In the genomic region with DNA sequence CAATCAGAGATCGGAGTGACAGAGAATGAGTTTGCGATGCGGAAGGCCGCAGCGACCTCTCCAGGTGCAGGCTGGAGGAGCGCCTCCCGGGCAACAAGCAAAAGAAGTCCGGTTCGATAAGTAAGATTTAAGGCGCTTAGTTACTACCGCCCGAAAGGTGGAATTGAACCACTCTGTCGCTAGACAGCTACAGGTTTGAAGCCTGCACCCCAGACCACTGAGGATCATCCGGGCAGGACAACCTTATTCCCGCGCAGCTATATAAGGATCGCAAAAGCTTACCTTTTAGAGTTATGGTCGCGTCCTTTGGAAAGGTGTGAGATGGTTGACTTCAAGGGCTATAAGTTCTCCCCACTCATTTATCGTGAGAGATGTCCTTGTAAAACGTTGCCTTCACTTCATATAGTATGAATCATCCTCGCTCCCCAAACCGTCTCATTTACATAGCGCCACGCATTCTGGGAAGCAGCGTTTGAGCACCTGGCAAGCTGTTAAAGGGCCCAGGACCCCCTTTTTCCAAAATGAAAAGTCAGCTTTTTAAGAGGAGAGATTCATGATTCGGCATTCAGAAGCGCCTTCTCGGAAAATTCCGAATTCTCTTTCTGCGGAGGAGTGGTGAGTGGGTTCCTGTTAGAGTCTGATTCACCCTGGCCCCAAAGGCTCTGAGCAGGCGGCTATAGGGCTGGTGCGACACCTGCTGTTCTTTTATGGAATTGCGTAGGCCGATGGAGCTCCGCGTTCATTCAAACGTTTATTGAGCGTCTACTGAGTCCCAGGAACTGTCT, we compare ENCODE assay signal across 8 cellular contexts. TPM values are rescaled to one million over a fixed set of nuclear protein-coding genes. Genes with fewer than 3 reads are reported as not detected.
DNase-seq lines count a peak whose midpoint lies in the region; ATAC-seq and TF ChIP-seq lines count a peak whose summit lies in the region.

No MANE protein-coding gene starts in this region.

- H3K36me3 ChIP-seq in BLaER1 treated with 17β-estradiol and CSF1 and Interleukin-3, amounts not matched to agents 10 nM and 100 nM = no peaks in the 10 kb centered on the region
- H3K36me3 ChIP-seq in right lobe of liver = no peaks in the 10 kb centered on the region

- H3K27me3 Mint-ChIP-seq in activated CD4-positive, alpha-beta T cell treated with anti-CD3 and anti-CD28 coated beads, Interleukin-2, amount 10 ng/mL, durations not matched to agents 24 days and 14 days = peaks cover 32% of the 10 kb centered on the region

- intact Hi-C loops in activated CD4-positive, alpha-beta T cell treated with anti-CD3 and anti-CD28 coated beads, Interleukin-2, amount 10 ng/mL, durations not matched to agents 24 days and 14 days (cut with micrococcal nuclease) = loop anchor here (1.0 to 2.0 kb wide), 7 partner anchors 9 to 165 kb away; a partner anchor contains a TSS
- intact Hi-C loops in right lobe of liver (cut with DNase I) = loop anchor here in 1 of 2 donors (5.0 kb wide), 1 partner anchor 36 kb away; no protein-coding TSS in a partner anchor

- peak; percentile 96 to 98 (median 97) for TF ChIP-seq CTCF in right lobe of liver (IDR thresholded peaks at IDR 0.05)

- H3K9me3 ChIP-seq in BLaER1 treated with 17β-estradiol and CSF1 and Interleukin-3, amounts not matched to agents 10 nM and 100 nM (replicated peaks in 1 of 11) = no peaks in the 10 kb centered on the region
- no peaks in the 10 kb centered on the region for H3K9me3 ChIP-seq in right lobe of liver

- peaks cover 6% of the 10 kb centered on the region for H3K36me3 Mint-ChIP-seq in activated CD4-positive, alpha-beta T cell treated with anti-CD3 and anti-CD28 coated beads, Interleukin-2, amount 10 ng/mL, durations not matched to agents 24 days and 14 days (ENCODE audit: low read depth)

- no peaks in the 10 kb centered on the region for H3K9me3 Mint-ChIP-seq in activated CD4-positive, alpha-beta T cell treated with anti-CD3 and anti-CD28 coated beads, Interleukin-2, amount 10 ng/mL, durations not matched to agents 24 days and 14 days

- peak; percentile 59 for TF ChIP-seq POLR2A in right lobe of liver (IDR thresholded peaks at IDR 0.05)

- peaks cover 29% of the 10 kb centered on the region for H3K4me1 Mint-ChIP-seq in activated CD4-positive, alpha-beta T cell treated with anti-CD3 and anti-CD28 coated beads, Interleukin-2, amount 10 ng/mL, durations not matched to agents 24 days and 14 days

- peak overlapping the region; percentile 68 for H3K4me3 Mint-ChIP-seq in activated CD4-positive, alpha-beta T cell treated with anti-CD3 and anti-CD28 coated beads, Interleukin-2, amount 10 ng/mL, durations not matched to agents 24 days and 14 days

- ATAC-seq in HG03442 (IDR thresholded peaks at IDR 0.05; ENCODE audit: unreplicated experiment) = peak; percentile 74
- peak; percentile 93 to 97 (median 96) for ATAC-seq in right lobe of liver

- H3K27ac ChIP-seq in BLaER1 treated with 17β-estradiol and CSF1 and Interleukin-3, amounts not matched to agents 10 nM and 100 nM = peak overlapping the region; percentile 84 to 97 (median 92)
- peak overlapping the region; percentile 87 to 93 (median 93) for H3K27ac ChIP-seq in right lobe of liver

- DNase-seq in GM19238 (ENCODE audit: insufficient read length, low spot score) (peak; percentile 74), NCI-H524 (lab: John Stamatoyannopoulos, UW) (peak; percentile 76 to 93), dermis blood vessel endothelial cell (peak; percentile 95), right lobe of liver (peak; percentile 77 to 88 (median 87))
- peak; percentile 97 for DNase-seq in activated CD4-positive, alpha-beta T cell treated with anti-CD3 and anti-CD28 coated beads, Interleukin-2, amount 10 ng/mL, durations not matched to agents 24 days and 14 days
- peak; percentile 85 to 92 for DNase-seq in stimulated activated CD4-positive, alpha-beta T cell treated with anti-CD3 and anti-CD28 coated beads, Interleukin-4, amount 100 ng/mL, for 4 hours

- H4K20me1 ChIP-seq in BLaER1 treated with 17β-estradiol and CSF1 and Interleukin-3, amounts not matched to agents 10 nM and 100 nM = 0 out of 22 replicates have a peak, but pooled peaks cover 0 to 5% (median 0%) of the 10 kb centered on the region in 11 experiments

- peak overlapping the region; percentile 79 to 95 (median 89) for H3K9ac ChIP-seq in BLaER1 treated with 17β-estradiol and CSF1 and Interleukin-3, amounts not matched to agents 10 nM and 100 nM

- peak overlapping the region; percentile 91 for H3K27ac Mint-ChIP-seq in activated CD4-positive, alpha-beta T cell treated with anti-CD3 and anti-CD28 coated beads, Interleukin-2, amount 10 ng/mL, durations not matched to agents 24 days and 14 days

- H3K4me2 ChIP-seq in BLaER1 treated with 17β-estradiol and CSF1 and Interleukin-3, amounts not matched to agents 10 nM and 100 nM = peak overlapping the region; percentile 63 to 86 (median 81)

- peak overlapping the region; percentile 52 to 70 (median 61) for H3K4me3 ChIP-seq in BLaER1 treated with 17β-estradiol and CSF1 and Interleukin-3, amounts not matched to agents 10 nM and 100 nM
- peak overlapping the region; percentile 36 to 52 (median 40) for H3K4me3 ChIP-seq in right lobe of liver

- H3K27me3 ChIP-seq in BLaER1 treated with 17β-estradiol and CSF1 and Interleukin-3, amounts not matched to agents 10 nM and 100 nM = peaks cover 21 to 30% (median 29%) of the 10 kb centered on the region in 11 experiments
- H3K27me3 ChIP-seq in right lobe of liver = no peaks in the 10 kb centered on the region

- 0% methylated on average over 32 of the region's 39 CpGs for WGBS in right lobe of liver (ENCODE audit: insufficient coverage, low coverage, low lambda C conversion rate, missing lambda C conversion rate)

- H3K4me1 ChIP-seq in BLaER1 treated with 17β-estradiol and CSF1 and Interleukin-3, amounts not matched to agents 10 nM and 100 nM = peaks cover 6 to 33% (median 25%) of the 10 kb centered on the region in 10 experiments; a peak in 19 of 20 replicates
- peaks cover 0 to 8% (median 0%) of the 10 kb centered on the region in 4 donors for H3K4me1 ChIP-seq in right lobe of liver

RNA-seq across cellular contexts. Expression of a gene that starts 10.8 kb away (rescaled TPM):
- total RNA-seq in activated CD4-positive, alpha-beta T cell treated with anti-CD3 and anti-CD28 coated beads, Interleukin-2, amount 10 ng/mL, durations not matched to agents 24 days and 14 days = 11.3 TPM in 2 replicates
- 0.65 and 23.8 TPM in 2 replicates for total RNA-seq in dermis blood vessel endothelial cell
- total RNA-seq in right lobe of liver = 1 to 10 TPM in 1 of 6 experiments, under 1 TPM in 5; 0.19 to 1.2 (median 0.44) TPM

RNA-seq across cellular contexts. Expression of a gene that starts 18.2 kb away (rescaled TPM):
- 2.6 and 2.8 TPM in 2 replicates for total RNA-seq in activated CD4-positive, alpha-beta T cell treated with anti-CD3 and anti-CD28 coated beads, Interleukin-2, amount 10 ng/mL, durations not matched to agents 24 days and 14 days
- total RNA-seq in dermis blood vessel endothelial cell (9.0 and 10.2 TPM in 2 replicates), right lobe of liver (1 to 10 TPM; 1.5 to 7.2 (median 2.9) TPM)

RNA-seq across cellular contexts. Expression of a gene that starts 19.6 kb away (rescaled TPM):
- total RNA-seq in activated CD4-positive, alpha-beta T cell treated with anti-CD3 and anti-CD28 coated beads, Interleukin-2, amount 10 ng/mL, durations not matched to agents 24 days and 14 days = 1.3 and 1.9 TPM in 2 replicates
- 0.60 and 1.5 TPM in 2 replicates for total RNA-seq in dermis blood vessel endothelial cell
- 1 to 10 TPM in 2 of 6 experiments, under 1 TPM in 3, not detected in 1; 0.32 to 2.0 (median 0.51) TPM for total RNA-seq in right lobe of liver

RNA-seq across cellular contexts. Expression of a gene that starts 28.6 kb away (rescaled TPM):
- total RNA-seq in activated CD4-positive, alpha-beta T cell treated with anti-CD3 and anti-CD28 coated beads, Interleukin-2, amount 10 ng/mL, durations not matched to agents 24 days and 14 days = 215 and 219 TPM in 2 replicates
- total RNA-seq in dermis blood vessel endothelial cell (93.9 and 101 TPM in 2 replicates), right lobe of liver (10 to 100 TPM; 19.4 to 64.1 (median 30.6) TPM)

RNA-seq across cellular contexts. Expression of a gene that starts 54.9 kb away (rescaled TPM):
- total RNA-seq in activated CD4-positive, alpha-beta T cell treated with anti-CD3 and anti-CD28 coated beads, Interleukin-2, amount 10 ng/mL, durations not matched to agents 24 days and 14 days = 123 and 124 TPM in 2 replicates
- 56.5 and 63.1 TPM in 2 replicates for total RNA-seq in dermis blood vessel endothelial cell
- 10 to 100 TPM; 19.2 to 29.4 (median 22.6) TPM for total RNA-seq in right lobe of liver

Comparison
In these comparisons a context has a peak if more than half of its experiments do, and no peak if none do; other contexts are left out.
1. Peak in every context shown above with its lines: DNase-seq, ATAC-seq, H3K4me3 ChIP-seq and H3K27ac ChIP-seq.